ENCODE assay signal across 8 cellular contexts in genomic region chr1:227886993-227887696, GRCh38.
DNase-seq lines count a peak whose midpoint lies in the region; ATAC-seq and TF ChIP-seq lines count a peak whose summit lies in the region.

No MANE protein-coding gene starts in this region.

- H3K36me3 Mint-ChIP-seq in CD4-positive, alpha-beta T cell (ENCODE audit: low read depth), result no peaks in the 10 kb centered on the region

- DNase-seq in CD4-positive, alpha-beta T cell, result peak in 6 of 10 experiments; percentile 25 to 61 (median 41)
- DNase-seq in RPMI7951 (ENCODE audit: low read depth), result peak; percentile 60
- DNase-seq in transverse colon, result peak; percentile 62
- DNase-seq in NCI-H1436 (lab: John Stamatoyannopoulos, UW), result no peak

- H3K27me3 Mint-ChIP-seq in CD4-positive, alpha-beta T cell, result no peaks in the 10 kb centered on the region

- in situ Hi-C loops in transverse colon (cut with MboI; ENCODE audit: low pct_ligation_motif_present in 1 of 4, low pct_unique_long_range_greater_than_20kb in 1 of 4, low sequenced_read_pairs in 3 of 4), result no loop called here

- H3K27ac ChIP-seq in CD4-positive, alpha-beta T cell (ENCODE audit: low read depth, low read length), result peak overlapping the region; percentile 64
- H3K27ac ChIP-seq in ectodermal cell (ENCODE audit: insufficient read depth, low read depth, low read length, poor library complexity, severe bottlenecking) (peak overlapping the region; percentile 26), mesodermal cell (ENCODE audit: low read depth, low read length, severe bottlenecking) (peak overlapping the region; percentile 64), transverse colon (peak overlapping the region; percentile 88 to 96 (median 90))

- no peaks in the 10 kb centered on the region for H3K27me3 ChIP-seq in CD4-positive, alpha-beta T cell (ENCODE audit: control insufficient read depth, insufficient read depth, low read length)
- no peaks in the 10 kb centered on the region for H3K27me3 ChIP-seq in ectodermal cell (ENCODE audit: control insufficient read depth, insufficient read depth, low read length, poor library complexity, severe bottlenecking)
- H3K27me3 ChIP-seq in transverse colon, result no peaks in the 10 kb centered on the region

- CTCF ChIA-PET in CD4-positive, alpha-beta T cell (lab: Charles Lee), result no interaction called here

- peak overlapping the region; percentile 26 for H3K4me3 ChIP-seq in ectodermal cell (ENCODE audit: insufficient read depth, low read depth, low read length)
- no peak overlapping the region for H3K4me3 ChIP-seq in mesodermal cell (ENCODE audit: extremely low read depth, insufficient read depth, low read length, poor library complexity, severe bottlenecking)
- H3K4me3 ChIP-seq in transverse colon, result peak overlapping the region; percentile 35 to 57 (median 41)

- H3K36me3 ChIP-seq in ectodermal cell (ENCODE audit: control insufficient read depth, insufficient read depth, low read length) (no peaks in the 10 kb centered on the region), mesodermal cell (ENCODE audit: control insufficient read depth, insufficient read depth, low read length) (no peaks in the 10 kb centered on the region), transverse colon (no peaks in the 10 kb centered on the region)

- peak; percentile 41 for ATAC-seq in CD4-positive, alpha-beta T cell (ENCODE audit: poor library complexity)
- ATAC-seq in GM19035 (IDR thresholded peaks at IDR 0.05; ENCODE audit: unreplicated experiment), result no peak
- ATAC-seq in HG02798 (IDR thresholded peaks at IDR 0.05; ENCODE audit: poor library complexity, unreplicated experiment), result no peak

- peak overlapping the region; percentile 67 for H3K4me3 Mint-ChIP-seq in CD4-positive, alpha-beta T cell

- no peak for TF ChIP-seq EP300 in transverse colon (IDR thresholded peaks at IDR 0.05; ENCODE audit: low read depth)

- no peak for TF ChIP-seq CTCF in CD4-positive, alpha-beta T cell (IDR thresholded peaks at IDR 0.05)
- TF ChIP-seq CTCF in transverse colon (IDR thresholded peaks at IDR 0.05), result no peak

- intact Hi-C loops in CD4-positive, alpha-beta T cell (cut with DNase I, micrococcal nuclease), result loop anchor here in 1 of 2 experiments (5.0 to 10.0 kb wide), 4 partner anchors 100 to 768 kb away; partner anchors contain the start of genes JMJD4 and SNAP47
- intact Hi-C loops in transverse colon (cut with DNase I; ENCODE audit: low total_unique reads), result loop anchor here (10.0 kb wide), 2 partner anchors 58 to 92 kb away; partner anchors contain the start of gene WNT9A

- peak overlapping the region; percentile 87 for H3K27ac Mint-ChIP-seq in CD4-positive, alpha-beta T cell

- 6 to 8% methylated on average over 30 of the region's 30 CpGs for WGBS in ectodermal cell, 2 experiments
- WGBS in mesodermal cell (ENCODE audit: insufficient coverage in 2 of 2), 2 experiments, result 22 to 27% methylated on average over 14 to 17 of the region's 30 CpGs
- WGBS in transverse colon (ENCODE audit: low coverage in 1 of 2), 2 donors, result 4% methylated on average over 21 of the region's 30 CpGs; no CpG with 5 or more reads in 1 of the 2 donors

- peaks cover 39% of the 10 kb centered on the region for H3K4me1 Mint-ChIP-seq in CD4-positive, alpha-beta T cell (ENCODE audit: low read depth)

- POLR2A ChIA-PET in CD4-positive, alpha-beta T cell (lab: Charles Lee), result interaction anchor here (0.9 to 1.4 kb wide), 2 partner anchors 8 to 17 kb away, joined by 3 read pairs; no protein-coding TSS in a partner anchor

- H3K9me3 Mint-ChIP-seq in CD4-positive, alpha-beta T cell, result no peaks in the 10 kb centered on the region

- H3K9me3 ChIP-seq in CD4-positive, alpha-beta T cell (ENCODE audit: control insufficient read depth, low read length), result no peaks in the 10 kb centered on the region
- H3K9me3 ChIP-seq in ectodermal cell (ENCODE audit: control insufficient read depth, low read length), result no peaks in the 10 kb centered on the region
- H3K9me3 ChIP-seq in mesodermal cell (ENCODE audit: control insufficient read depth, low read length), result no peaks in the 10 kb centered on the region
- no peaks in the 10 kb centered on the region for H3K9me3 ChIP-seq in transverse colon

- TF ChIP-seq POLR2A in transverse colon (IDR thresholded peaks at IDR 0.05), result no peak

- H3K4me1 ChIP-seq in ectodermal cell (ENCODE audit: control insufficient read depth, insufficient read depth, low read length), result peaks cover 27% of the 10 kb centered on the region
- peaks cover 24% of the 10 kb centered on the region for H3K4me1 ChIP-seq in mesodermal cell (ENCODE audit: control insufficient read depth, insufficient read depth, low read length, poor library complexity, severe bottlenecking)
- H3K4me1 ChIP-seq in transverse colon, result peaks cover 12 to 24% (median 20%) of the 10 kb centered on the region in 4 donors

Comparison
In these comparisons a context has a peak if more than half of its experiments do, and no peak if none do; other contexts are left out.
1. H3K27ac ChIP-seq: peak in every context shown above with its lines; median percentile 90 in transverse colon; 64 in CD4-positive, alpha-beta T cell; 64 in mesodermal cell; 26 in ectodermal cell.